In the genomic region with DNA sequence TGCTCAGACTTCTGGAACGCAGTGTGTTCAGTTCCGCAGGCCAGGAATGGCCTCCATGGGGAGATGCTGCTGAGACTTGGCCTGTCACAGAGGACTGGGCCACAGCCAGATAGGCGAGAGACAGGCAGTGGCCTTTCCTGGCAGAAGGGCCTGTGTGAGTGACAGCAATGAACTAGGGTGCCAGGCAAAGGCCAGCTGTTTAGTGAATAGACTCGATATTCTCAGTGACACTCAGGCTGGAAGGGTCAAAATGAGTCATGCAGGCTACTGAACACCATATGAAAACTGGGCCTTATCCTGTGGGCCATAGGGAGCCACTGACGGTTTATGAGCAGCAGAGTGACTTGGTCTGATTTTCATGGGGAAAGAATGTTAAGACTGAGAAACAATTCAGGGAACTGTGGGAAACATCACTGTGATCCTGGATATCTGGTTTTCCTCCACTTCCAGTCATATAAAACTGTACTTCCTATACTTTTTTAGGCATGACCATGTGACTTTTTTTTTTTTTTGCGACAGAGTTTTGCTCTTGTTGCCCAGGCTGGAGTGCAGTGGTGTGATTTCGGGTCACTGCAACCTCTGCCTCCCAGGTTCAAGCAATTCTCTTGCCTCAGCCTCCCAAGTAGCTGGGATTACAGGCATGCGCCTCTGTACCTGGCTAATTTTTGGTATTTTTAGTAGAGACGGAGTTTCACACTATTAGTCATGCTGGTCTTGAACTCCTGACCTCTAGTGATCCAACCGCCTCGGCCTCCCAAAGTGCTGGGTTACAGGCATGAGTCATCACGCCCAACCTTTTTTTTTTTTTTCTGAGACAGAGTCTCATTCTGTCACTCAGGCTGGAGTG, we compare ENCODE assay signal across 9 cellular contexts. TPM values are rescaled to one million over a fixed set of nuclear protein-coding genes. Genes with fewer than 3 reads are reported as not detected.
A peak's percentile ranks its signal among the peaks of the same experiment; 100 is the strongest.
DNase-seq lines count a peak whose midpoint lies in the region; ATAC-seq and TF ChIP-seq lines count a peak whose summit lies in the region.
"Had no signal": no experiment of that assay in that cellular context is flagged by ENCODE, and none has a peak within 500 bp of the region (broad histone marks: within the 10 kb centered on the region; RNA-seq: fewer than 3 reads in every experiment).

No MANE protein-coding gene starts in this region.

- peak overlapping the region; percentile 88 for H3K4me2 ChIP-seq in BLaER1
- peak overlapping the region; percentile 65 for H3K4me2 ChIP-seq in SU-DHL-6 (ENCODE audit: low read depth, low read length, poor library complexity, severe bottlenecking)

- peaks cover 51% of the 10 kb centered on the region for H3K4me1 ChIP-seq in BLaER1
- H3K4me1 ChIP-seq in lung (ENCODE audit: control insufficient read depth in 2 of 2, insufficient read depth in 2 of 2, low read length in 2 of 2), result peaks cover 0 to 3% of the 10 kb centered on the region in 2 donors
- peaks cover 17% of the 10 kb centered on the region for H3K4me1 ChIP-seq in stomach smooth muscle (ENCODE audit: control insufficient read depth, insufficient read depth, low read length)
- H3K4me1 ChIP-seq in BE2C, result peaks cover 13% of the 10 kb centered on the region

- H3K27ac ChIP-seq in BLaER1 (peak overlapping the region; percentile 81), SU-DHL-6 (ENCODE audit: low read depth, low read length) (peak overlapping the region; percentile 57; the same call in 1 of the 2 replicates), lung (ENCODE audit: low read depth in 1 of 2, low read length in 1 of 2) (peak overlapping the region; percentile 46 to 66), stomach smooth muscle (ENCODE audit: low read length) (peak overlapping the region; percentile 55)

- peak; percentile 55 for ATAC-seq in GM19328 (IDR thresholded peaks at IDR 0.05; ENCODE audit: unreplicated experiment)
- ATAC-seq in HG03196 (IDR thresholded peaks at IDR 0.05; ENCODE audit: unreplicated experiment), result peak; percentile 68
- peak; percentile 35 for ATAC-seq in lung (ENCODE audit: insufficient read depth, low FRiP score)

- 54 to 81% methylated on average over 11 to 12 of the region's 12 CpGs for WGBS in lung, 2 donors

- H3K79me2 ChIP-seq in SU-DHL-6 (ENCODE audit: insufficient read depth, low read length), result no peaks in the 10 kb centered on the region

- H3K27me3 ChIP-seq in BLaER1 (no peaks in the 10 kb centered on the region), SU-DHL-6 (ENCODE audit: low read length) (no peaks in the 10 kb centered on the region), lung (ENCODE audit: control insufficient read depth, insufficient read depth) (no peaks in the 10 kb centered on the region), stomach smooth muscle (ENCODE audit: control insufficient read depth in 1 of 2, insufficient read depth in 2 of 2, low read length in 2 of 2) (no peaks in the 10 kb centered on the region), BE2C (no peaks in the 10 kb centered on the region)

- no peaks in the 10 kb centered on the region for H4K20me1 ChIP-seq in BLaER1
- H4K20me1 ChIP-seq in SU-DHL-6 (ENCODE audit: low read depth, low read length), result no peaks in the 10 kb centered on the region

- peak overlapping the region; percentile 21 for H2AFZ ChIP-seq in SU-DHL-6 (ENCODE audit: low read depth, low read length, severe bottlenecking)

- no peak for TF ChIP-seq CTCF in SU-DHL-6 (IDR thresholded peaks at IDR 0.05; ENCODE audit: insufficient read depth, low read length, poor library complexity, severe bottlenecking)
- no peak for TF ChIP-seq CTCF in lung (IDR thresholded peaks at IDR 0.05; ENCODE audit: control extremely low read depth, extremely low read depth)
- TF ChIP-seq CTCF in BE2C (IDR thresholded peaks at IDR 0.05; ENCODE audit: low read depth, low read length), result no peak

- H3K9ac ChIP-seq in BLaER1 (0 out of 2 replicates have a peak overlapping the region, but pooled peaks have one; percentile 53), SU-DHL-6 (ENCODE audit: low read length) (no peak overlapping the region), stomach smooth muscle (ENCODE audit: low read length in 2 of 2) (peak overlapping the region in 1 of 2 donors; percentile 42)

- H3K9me2 ChIP-seq in SU-DHL-6 (replicated peaks; ENCODE audit: insufficient read depth, low read length), result no peaks in the 10 kb centered on the region

- peaks cover 18% of the 10 kb centered on the region for H3F3A ChIP-seq in SU-DHL-6 (ENCODE audit: insufficient read depth)

- H3K4me3 ChIP-seq in BLaER1, result no peak overlapping the region
- H3K4me3 ChIP-seq in SU-DHL-6 (ENCODE audit: insufficient read depth, low read length, poor library complexity, severe bottlenecking), result no peak overlapping the region
- no peak overlapping the region for H3K4me3 ChIP-seq in lung
- no peak overlapping the region for H3K4me3 ChIP-seq in stomach smooth muscle (ENCODE audit: low read length in 2 of 2)
- no peak overlapping the region for H3K4me3 ChIP-seq in BE2C (ENCODE audit: low read depth, low read length)

- DNase-seq in cerebellum (ENCODE audit: low spot score) (peak; percentile 80), lung (ENCODE audit: low spot score) (peak; percentile 49), BE2C (no peak)
- DNase-seq: natural killer cell had no signal

- no peaks in the 10 kb centered on the region for H3K9me3 ChIP-seq in BLaER1
- no peaks in the 10 kb centered on the region for H3K9me3 ChIP-seq in SU-DHL-6 (ENCODE audit: insufficient read depth, low read length)
- H3K9me3 ChIP-seq in lung (ENCODE audit: control insufficient read depth in 2 of 2, insufficient read depth in 1 of 2, low read length in 1 of 2), result no peaks in the 10 kb centered on the region
- no peaks in the 10 kb centered on the region for H3K9me3 ChIP-seq in stomach smooth muscle (ENCODE audit: control insufficient read depth in 2 of 2, low read length in 2 of 2)
- H3K9me3 ChIP-seq in BE2C, result no peaks in the 10 kb centered on the region

- H3K36me3 ChIP-seq in BLaER1 (no peaks in the 10 kb centered on the region), SU-DHL-6 (ENCODE audit: low read length) (no peaks in the 10 kb centered on the region), lung (ENCODE audit: control insufficient read depth in 2 of 2, insufficient read depth in 2 of 2, low read length in 2 of 2) (no peaks in the 10 kb centered on the region), stomach smooth muscle (ENCODE audit: control insufficient read depth in 2 of 2, insufficient read depth in 2 of 2, low read length in 2 of 2) (no peaks in the 10 kb centered on the region), BE2C (no peaks in the 10 kb centered on the region)

RNA-seq across cellular contexts. Expression of a gene that starts 5.2 kb away (rescaled TPM):
- total RNA-seq in cerebellum (8.7 TPM), lung (10 to 100 TPM; 28.4 to 39.7 TPM)
- polyA plus RNA-seq in lung, result 10 to 100 TPM; 42.4 to 44.2 TPM
- 62.5 TPM for polyA plus RNA-seq in BE2C (2012; ENCODE audit: insufficient read depth, insufficient read length, low read depth)

RNA-seq across cellular contexts. Expression of a gene that starts 43.7 kb away (rescaled TPM):
- total RNA-seq in cerebellum (not detected), lung (under 1 TPM; 0.28 to 0.34 TPM)
- polyA plus RNA-seq in lung, result under 1 TPM; 0.13 to 0.30 TPM
- 0.86 TPM for polyA plus RNA-seq in BE2C (2012; ENCODE audit: insufficient read depth, insufficient read length, low read depth)
